8 cellular contexts compared by ENCODE assay signal in the genomic region with DNA sequence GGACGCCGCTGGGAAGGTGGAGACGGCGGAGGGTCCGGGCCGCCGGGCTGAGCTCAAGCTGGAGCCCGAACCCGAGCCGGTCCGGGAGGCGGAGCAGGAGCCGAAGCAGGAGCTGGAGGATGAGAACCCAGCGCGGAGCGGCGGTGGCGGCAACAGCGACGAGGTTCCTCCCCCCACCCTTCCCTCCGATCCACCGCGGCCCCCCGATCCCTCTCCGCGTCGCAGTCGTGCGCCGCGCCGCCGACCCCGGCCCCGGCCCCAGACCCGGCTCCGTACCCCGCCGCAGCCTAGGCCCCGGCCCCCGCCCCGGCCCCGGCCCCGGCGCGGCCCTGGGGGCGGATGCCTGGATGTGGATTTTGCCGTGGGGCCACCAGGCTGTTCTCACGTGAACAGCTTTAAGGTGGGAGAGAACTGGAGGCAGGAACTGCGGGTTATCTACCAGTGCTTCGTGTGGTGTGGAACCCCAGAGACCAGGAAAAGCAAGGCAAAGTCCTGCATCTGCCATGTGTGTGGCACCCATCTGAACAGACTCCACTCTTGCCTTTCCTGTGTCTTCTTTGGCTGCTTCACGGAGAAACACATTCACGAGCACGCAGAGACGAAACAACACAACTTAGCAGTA. TPM values are rescaled to one million over a fixed set of nuclear protein-coding genes. Genes with fewer than 3 reads are reported as not detected.
A peak's percentile ranks its signal among the peaks of the same experiment; 100 is the strongest.
DNase-seq lines count a peak whose midpoint lies in the region; ATAC-seq and TF ChIP-seq lines count a peak whose summit lies in the region.

No MANE protein-coding gene starts in this region.

- intact Hi-C loops in mucosa of descending colon (cut with DNase I, micrococcal nuclease): no loop called here
- intact Hi-C loops in sciatic nerve (cut with DNase I): no loop called here

- no peak overlapping the region for H3K27ac ChIP-seq in ectodermal cell (ENCODE audit: insufficient read depth, low read depth, low read length, poor library complexity, severe bottlenecking)

- 5 to 6% methylated on average over 51 to 55 of the region's 55 CpGs for WGBS in ectodermal cell, 2 experiments

- H3K9ac ChIP-seq in NT2/D1 (ENCODE audit: insufficient read length, low read depth): peak overlapping the region; percentile 83

- H3K4me1 ChIP-seq in NT2/D1 (ENCODE audit: insufficient read depth, insufficient read length): peaks cover 4% of the 10 kb centered on the region
- H3K4me1 ChIP-seq in ectodermal cell (ENCODE audit: control insufficient read depth, insufficient read depth, low read length): no peaks in the 10 kb centered on the region
- H3K4me1 ChIP-seq in mucosa of descending colon (ENCODE audit: low read depth): no peaks in the 10 kb centered on the region

- H3K36me3 ChIP-seq in NT2/D1 (ENCODE audit: insufficient read depth, insufficient read length, low read length): peaks cover 22% of the 10 kb centered on the region
- no peaks in the 10 kb centered on the region for H3K36me3 ChIP-seq in ectodermal cell (ENCODE audit: control insufficient read depth, insufficient read depth, low read length)
- no peaks in the 10 kb centered on the region for H3K36me3 ChIP-seq in mucosa of descending colon (ENCODE audit: low read depth)

- ATAC-seq in GM21528 (IDR thresholded peaks at IDR 0.05; ENCODE audit: low FRiP score, unreplicated experiment): peak; percentile 26
- ATAC-seq in mucosa of descending colon: peak; percentile 7
- ATAC-seq in GM21737 (IDR thresholded peaks at IDR 0.05; ENCODE audit: unreplicated experiment): no peak
- ATAC-seq in sciatic nerve: no peak

- peak overlapping the region; percentile 63 for H3K4me3 ChIP-seq in AG09309 (ENCODE audit: control insufficient read depth, low read depth, low read length)
- peak overlapping the region; percentile 64 for H3K4me3 ChIP-seq in NT2/D1 (ENCODE audit: insufficient read length, low read depth)
- H3K4me3 ChIP-seq in ectodermal cell (ENCODE audit: insufficient read depth, low read depth, low read length): peak overlapping the region; percentile 45
- peak overlapping the region; percentile 26 for H3K4me3 ChIP-seq in mucosa of descending colon

- no peak for TF ChIP-seq CTCF in AG09309 (IDR thresholded peaks at IDR 0.05; ENCODE audit: control insufficient read depth, insufficient read depth, low read depth, low read length, missing control alignments)
- no peak for TF ChIP-seq CTCF in mucosa of descending colon (IDR thresholded peaks at IDR 0.05)

- H3K9me3 ChIP-seq in NT2/D1 (ENCODE audit: insufficient read depth, low read length) (no peaks in the 10 kb centered on the region), ectodermal cell (ENCODE audit: control insufficient read depth, low read length) (no peaks in the 10 kb centered on the region), mucosa of descending colon (no peaks in the 10 kb centered on the region)

- DNase-seq in AG09309 (ENCODE audit: low read depth) (no peak), NT2/D1 (ENCODE audit: low read depth, low spot score) (no peak), mucosa of descending colon (no peak), sciatic nerve (ENCODE audit: low spot score) (no peak)
- DNase-seq in effector CD4-positive, alpha-beta T cell: no peak

- H3K27me3 ChIP-seq in NT2/D1 (ENCODE audit: insufficient read depth, insufficient read length) (no peaks in the 10 kb centered on the region), ectodermal cell (ENCODE audit: control insufficient read depth, insufficient read depth, low read length, poor library complexity, severe bottlenecking) (no peaks in the 10 kb centered on the region)

RNA-seq across cellular contexts. Expression of gene USP27X, which starts 0.5 kb away (rescaled TPM):
- 8.0 TPM for polyA plus RNA-seq in ectodermal cell (2013, experiment 1 of 4)
- polyA plus RNA-seq in ectodermal cell (2013, experiment 2 of 4): 6.9 TPM
- 7.0 TPM for polyA plus RNA-seq in ectodermal cell (2013, experiment 3 of 4)
- polyA plus RNA-seq in ectodermal cell (2013, experiment 4 of 4): 8.0 TPM
- total RNA-seq in mucosa of descending colon (1 to 10 TPM; 1.3 to 4.5 (median 1.4) TPM), sciatic nerve (4.4 TPM)

RNA-seq across cellular contexts. Expression of gene CLCN5, which starts 42.6 kb away (rescaled TPM):
- polyA plus RNA-seq in ectodermal cell (2013, experiment 1 of 4): 13.5 TPM
- polyA plus RNA-seq in ectodermal cell (2013, experiment 2 of 4): 15.6 TPM
- polyA plus RNA-seq in ectodermal cell (2013, experiment 3 of 4): 8.7 TPM
- polyA plus RNA-seq in ectodermal cell (2013, experiment 4 of 4): 8.8 TPM
- total RNA-seq in mucosa of descending colon (10 to 100 TPM in 1 of 3 donors, 1 to 10 TPM in 2; 5.4 to 11.9 (median 10.0) TPM), sciatic nerve (11.5 TPM)

RNA-seq across cellular contexts. Expression of gene PAGE4, which starts 50.7 kb away (rescaled TPM):
- polyA plus RNA-seq in ectodermal cell (2013, experiment 1 of 4): 1.1 TPM
- 0.84 TPM for polyA plus RNA-seq in ectodermal cell (2013, experiment 2 of 4)
- polyA plus RNA-seq in ectodermal cell (2013, experiment 3 of 4): 0.80 TPM
- polyA plus RNA-seq in ectodermal cell (2013, experiment 4 of 4): not detected
- total RNA-seq in mucosa of descending colon (not detected), sciatic nerve (not detected)

Comparison
In these comparisons a context has a peak if more than half of its experiments do, and no peak if none do; other contexts are left out.
1. ATAC-seq: peak in GM21528 (single experiment) and mucosa of descending colon (single experiment); none in GM21737 (single experiment) and sciatic nerve (single experiment).
2. Peak in every context shown above with its lines, with median percentiles within 50 percentile points of each other: H3K4me3 ChIP-seq.